ENCODE assay signal across 11 cellular contexts in the genomic region with DNA sequence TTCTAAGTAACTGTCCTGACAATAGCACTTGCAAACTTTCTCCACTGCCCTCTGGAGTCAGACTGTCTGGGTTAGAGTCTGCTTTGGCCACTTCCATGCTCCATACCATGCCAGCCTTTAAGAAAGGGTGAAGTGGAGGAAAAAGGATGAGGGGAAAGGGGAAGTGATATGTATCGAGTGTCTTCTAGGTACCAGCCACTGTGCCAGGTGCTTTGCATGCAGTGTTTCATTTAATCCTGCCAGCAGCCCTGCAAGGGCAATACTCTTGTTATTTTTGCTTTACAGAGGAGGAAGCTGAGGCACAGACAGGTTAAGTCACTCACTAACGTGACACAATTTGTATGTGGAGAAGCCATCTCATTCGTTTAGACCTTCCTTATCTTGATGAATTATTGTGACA. TPM values are rescaled to one million over a fixed set of nuclear protein-coding genes. Genes with fewer than 3 reads are reported as not detected.
A peak's percentile ranks its signal among the peaks of the same experiment; 100 is the strongest.
DNase-seq lines count a peak whose midpoint lies in the region; ATAC-seq and TF ChIP-seq lines count a peak whose summit lies in the region.
"Had no signal": no experiment of that assay in that cellular context is flagged by ENCODE, and none has a peak within 500 bp of the region (broad histone marks: within the 10 kb centered on the region; RNA-seq: fewer than 3 reads in every experiment).

No MANE protein-coding gene starts in this region.

- no peak overlapping the region for H3K4me3 Mint-ChIP-seq in neural crest cell

- H3K9me3 Mint-ChIP-seq in neural crest cell = no peaks in the 10 kb centered on the region

- peaks cover 7% of the 10 kb centered on the region for H3K27me3 Mint-ChIP-seq in neural crest cell (ENCODE audit: low read depth)

- TF ChIP-seq CTCF in neural crest cell (conservative IDR thresholded peaks at IDR 0.05) (no peak), omental fat pad (IDR thresholded peaks at IDR 0.05) (no peak)

- DNase-seq in neural crest cell (ENCODE audit: low read depth, low spot score) (no peak), omental fat pad (ENCODE audit: low spot score) (no peak), cerebellar cortex (ENCODE audit: low spot score) (no peak)
- no peak for DNase-seq in activated naive CD4-positive, alpha-beta T cell (lab: John Stamatoyannopoulos, UW)
- DNase-seq: NCI-H345, Right ventricle myocardium superior, tibial artery had no signal

- H3K4me1 Mint-ChIP-seq in neural crest cell = peaks cover 51% of the 10 kb centered on the region

- H3K27ac Mint-ChIP-seq in neural crest cell (ENCODE audit: unreplicated experiment) = peak overlapping the region; percentile 54

- ATAC-seq in GM18909 (IDR thresholded peaks at IDR 0.05; ENCODE audit: poor library complexity, unreplicated experiment) (peak; percentile 47), HG02571 (IDR thresholded peaks at IDR 0.05; ENCODE audit: unreplicated experiment) (peak; percentile 18), HG03378 (IDR thresholded peaks at IDR 0.05; ENCODE audit: unreplicated experiment) (peak; percentile 20), omental fat pad (ENCODE audit: low FRiP score) (no peak), HG03135 (IDR thresholded peaks at IDR 0.05; ENCODE audit: unreplicated experiment) (no peak)

- H3K36me3 Mint-ChIP-seq in neural crest cell (ENCODE audit: low read depth) = no peaks in the 10 kb centered on the region

RNA-seq across cellular contexts. Expression of a gene that starts 55.6 kb away (rescaled TPM):
- 0.30 and 0.37 TPM in 2 replicates for total RNA-seq in neural crest cell
- total RNA-seq in omental fat pad = under 1 TPM; 0.12 to 0.46 (median 0.20) TPM

Comparison
In these comparisons a context has a peak if more than half of its experiments do, and no peak if none do; other contexts are left out.
1. ATAC-seq: peak in GM18909 (single experiment), HG02571 (single experiment) and HG03378 (single experiment); none in omental fat pad (single experiment) and HG03135 (single experiment).